Comparison of ENCODE assay signal across 26 cellular contexts in genomic region chr6:144762450-144762849, GRCh38.
"Had no signal": no experiment of that assay in that cellular context is flagged by ENCODE, and none has a peak within 500 bp of the region (broad histone marks: within the 10 kb centered on the region; RNA-seq: fewer than 3 reads in every experiment).

No MANE protein-coding gene starts in this region.

- H3K27ac Mint-ChIP-seq: dendritic cell treated with granulocyte-macrophage colony-stimulating factor and Interleukin-4, amounts not matched to agents 40 ng/mL and 50 ng/mL, for 4 days; endodermal cell; mesothelial cell of epicardium had no signal

- H3K4me1 Mint-ChIP-seq: mesothelial cell of epicardium had no signal

- H3K4me3 Mint-ChIP-seq: dendritic cell treated with granulocyte-macrophage colony-stimulating factor and Interleukin-4, amounts not matched to agents 40 ng/mL and 50 ng/mL, for 4 days; effector memory CD8-positive, alpha-beta T cell; endodermal cell; mesothelial cell of epicardium; naive B cell had no signal

- DNase-seq: colonic mucosa; cortex of kidney; effector CD8-positive, alpha-beta T cell; effector memory CD8-positive, alpha-beta T cell; endodermal cell; erythroblast; esophagus squamous epithelium; foreskin fibroblast; foreskin melanocyte; gastrocnemius medialis; glutamatergic neuron; head of caudate nucleus; heart right ventricle; hippocampal formation; left cardiac atrium; left ventricle myocardium inferior; lower lobe of right lung; mesenchymal stem cell; mucosa of descending colon; naive B cell had no signal

- FAIRE-seq: endometrium, islet of Langerhans, keratinocyte had no signal

- H3K9me3 Mint-ChIP-seq: dendritic cell treated with granulocyte-macrophage colony-stimulating factor and Interleukin-4, amounts not matched to agents 40 ng/mL and 50 ng/mL, for 4 days; effector memory CD8-positive, alpha-beta T cell; endodermal cell; mesothelial cell of epicardium; naive B cell had no signal

- ATAC-seq: effector memory CD8-positive, alpha-beta T cell; esophagus mucosa; gastrocnemius medialis; heart right ventricle; left cardiac atrium; lower lobe of right lung; mucosa of descending colon had no signal
